Comparison of ENCODE assay signal across 24 cellular contexts in genomic region chr22:21636629-21637218, GRCh38.
"Had no signal": no experiment of that assay in that cellular context is flagged by ENCODE, and none has a peak within 500 bp of the region (broad histone marks: within the 10 kb centered on the region; RNA-seq: fewer than 3 reads in every experiment).

No MANE protein-coding gene starts in this region.

- H3K4me3 ChIP-seq: cardiac muscle cell, MG63, SK-N-MC had no signal

- H3K4me3 Mint-ChIP-seq: activated CD4-positive, alpha-beta memory T cell treated with anti-CD3 and anti-CD28 coated beads for 36 hours; activated CD4-positive, alpha-beta T cell treated with anti-CD3 and anti-CD28 coated beads, Interleukin-2, amount 10 ng/mL, durations not matched to agents 7 days and 5 days; activated T-cell treated with anti-CD3 and anti-CD28 coated beads, Interleukin-2, amount 50 U/mL, for 4 hours; T-cell had no signal

- H3K27me3 Mint-ChIP-seq: T-cell had no signal

- H3K27ac ChIP-seq: brain microvascular endothelial cell, cardiac muscle cell, SK-N-MC had no signal

- DNase-seq: activated CD4-positive, alpha-beta memory T cell treated with anti-CD3 and anti-CD28 coated beads for 36 hours; activated CD4-positive, alpha-beta T cell treated with anti-CD3 and anti-CD28 coated beads, Interleukin-2, amount 10 ng/mL, durations not matched to agents 7 days and 5 days; activated CD4-positive, CD25-positive, alpha-beta regulatory T cell; activated CD8-positive, alpha-beta memory T cell treated with anti-CD3 and anti-CD28 coated beads for 24 hours; activated effector memory CD4-positive, alpha-beta T cell treated with anti-CD3 and anti-CD28 coated beads, Interleukin-2, amount 50 U/mL, for 16 hours; activated naive CD4-positive, alpha-beta T cell treated with Interleukin-2 at 50 U/mL for 16 hours; activated T-cell treated with anti-CD3 and anti-CD28 coated beads, Interleukin-2, amount 50 U/mL, for 4 hours; brain microvascular endothelial cell; MG63; NCI-H1092 treated with DMSO at 0.1 percent for 48 hours; NCI-H1436; NCI-H1694 treated with DMSO at 0.1 percent for 48 hours; NCI-H2029 treated with DMSO at 0.1 percent for 48 hours; NCI-H510A treated with DMSO at 0.1 percent for 48 hours; NCI-H69; NK-92 treated with Interleukin-12 subunit alpha and Interleukin-12 subunit beta, amount 100 ng/mL, for 24 hours; RPMI8226; T-cell; T-helper 2 cell; T1000 had no signal

- FAIRE-seq: TTC549 had no signal

- H3K36me3 Mint-ChIP-seq: activated CD4-positive, alpha-beta memory T cell treated with anti-CD3 and anti-CD28 coated beads for 36 hours; activated naive CD4-positive, alpha-beta T cell treated with anti-CD3 and anti-CD28 coated beads, Interleukin-2, amount 50 U/mL, for 72 hours; T-cell had no signal

- H3K36me3 ChIP-seq: brain microvascular endothelial cell, cardiac muscle cell, MG63 had no signal

- H3K9me3 ChIP-seq: MG63 had no signal

- H3K27me3 ChIP-seq: brain microvascular endothelial cell, cardiac muscle cell, MG63 had no signal

- H3K9me3 Mint-ChIP-seq: activated CD4-positive, alpha-beta memory T cell treated with anti-CD3 and anti-CD28 coated beads for 36 hours; activated CD4-positive, alpha-beta T cell treated with anti-CD3 and anti-CD28 coated beads, Interleukin-2, amount 10 ng/mL, durations not matched to agents 7 days and 5 days; activated naive CD4-positive, alpha-beta T cell treated with anti-CD3 and anti-CD28 coated beads, Interleukin-2, amount 50 U/mL, for 72 hours; activated T-cell treated with anti-CD3 and anti-CD28 coated beads, Interleukin-2, amount 50 U/mL, for 4 hours; T-cell had no signal

- H3K27ac Mint-ChIP-seq: activated CD4-positive, alpha-beta memory T cell treated with anti-CD3 and anti-CD28 coated beads for 36 hours; activated CD4-positive, alpha-beta T cell treated with anti-CD3 and anti-CD28 coated beads, Interleukin-2, amount 10 ng/mL, durations not matched to agents 7 days and 5 days; activated naive CD4-positive, alpha-beta T cell treated with anti-CD3 and anti-CD28 coated beads, Interleukin-2, amount 50 U/mL, for 72 hours; T-cell had no signal
